Comparison of ENCODE assay signal across 10 cellular contexts in genomic region chr2:191631754-191632153, GRCh38. TPM values are rescaled to one million over a fixed set of nuclear protein-coding genes. Genes with fewer than 3 reads are reported as not detected.
DNase-seq lines count a peak whose midpoint lies in the region; TF ChIP-seq lines count a peak whose summit lies in the region.
"Had no signal": no experiment of that assay in that cellular context is flagged by ENCODE, and none has a peak within 500 bp of the region (broad histone marks: within the 10 kb centered on the region; RNA-seq: fewer than 3 reads in every experiment).

No MANE protein-coding gene starts in this region.

- no peak overlapping the region for H4K12ac ChIP-seq in trophoblast cell (ENCODE audit: low read depth, low read length)

- no peak overlapping the region for H4K91ac ChIP-seq in trophoblast cell (ENCODE audit: low read depth, low read length)

- peak; percentile 31 for DNase-seq in GM23248
- DNase-seq in NCI-H1105 (lab: John Stamatoyannopoulos, UW) = peak; percentile 22
- peak; percentile 93 for DNase-seq in choroid plexus epithelial cell (ENCODE audit: low read depth)
- peak in 1 of 2 donors; percentile 60 for DNase-seq in trophoblast cell
- DNase-seq in activated effector memory CD4-positive, alpha-beta T cell treated with Interleukin-2 at 50 U/mL for 16 hours = no peak
- DNase-seq in activated CD4-positive, alpha-beta T cell treated with anti-CD3 and anti-CD28 coated beads for 4 hours = no peak
- no peak for DNase-seq in DMS114 treated with DMSO at 0.1 percent for 48 hours (lab: John Stamatoyannopoulos, UW; ENCODE audit: unreplicated experiment)
- no peak for DNase-seq in stomach
- DNase-seq: activated CD4-positive, CD25-positive, alpha-beta regulatory T cell treated with anti-CD3 and anti-CD28 coated beads, Interleukin-2, amount 50 U/mL, for 72 hours had no signal

- peaks cover 36% of the 10 kb centered on the region for H3F3A ChIP-seq in GM23248 (ENCODE audit: insufficient read depth)

- WGBS in GM23248 (ENCODE audit: low coverage in 1 of 2, low lambda C conversion rate in 2 of 2, missing lambda C conversion rate in 2 of 2), 2 experiments = 86 to 94% methylated on average over 1 of the region's 1 CpG
- no CpG with 5 or more reads among the region's 1 CpG for WGBS in trophoblast cell (ENCODE audit: extremely low coverage, insufficient coverage, insufficient read length)
- 45 to 72% (median 56%) methylated on average over 1 of the region's 1 CpG for WGBS in stomach, 5 donors

- H3K14ac ChIP-seq in trophoblast cell (ENCODE audit: low read length) = no peak overlapping the region

- H2BK5ac ChIP-seq in trophoblast cell (ENCODE audit: low read depth, low read length, poor library complexity) = peak overlapping the region; percentile 46

- intact Hi-C loops in stomach (cut with DNase I; ENCODE audit: low total_unique reads) = no loop called here

- H3K4me3 ChIP-seq in GM23248 = no peak overlapping the region
- H3K4me3 ChIP-seq in choroid plexus epithelial cell (ENCODE audit: low read depth, low read length) = no peak overlapping the region
- no peak overlapping the region for H3K4me3 ChIP-seq in trophoblast cell (ENCODE audit: low read depth, low read length)
- H3K4me3 ChIP-seq in stomach = no peak overlapping the region

- no peak overlapping the region for H4K8ac ChIP-seq in trophoblast cell (ENCODE audit: low read depth, low read length)

- no peak overlapping the region for H3K18ac ChIP-seq in trophoblast cell (ENCODE audit: low read length)

- H2BK120ac ChIP-seq in trophoblast cell (ENCODE audit: insufficient read depth, low read length, poor library complexity) = no peak overlapping the region

- TF ChIP-seq CTCF in choroid plexus epithelial cell (conservative IDR thresholded peaks at IDR 0.05; ENCODE audit: low read depth, low read length) (no peak), stomach (IDR thresholded peaks at IDR 0.05) (no peak)

- in situ Hi-C loops in GM23248 (cut with MboI) = no loop called here

- no peaks in the 10 kb centered on the region for H3K9me2 ChIP-seq in GM23248 (ENCODE audit: insufficient read depth)

- H3K27ac ChIP-seq in GM23248 (no peak overlapping the region), trophoblast cell (ENCODE audit: low read depth, low read length) (no peak overlapping the region), stomach (no peak overlapping the region)
- H3K27ac ChIP-seq: KMS-11 had no signal

- peaks cover 7% of the 10 kb centered on the region for H3K79me1 ChIP-seq in trophoblast cell (ENCODE audit: low read length)

- H3K23ac ChIP-seq in trophoblast cell (ENCODE audit: low read length) = no peak overlapping the region

- H3K9me3 ChIP-seq in GM23248 (ENCODE audit: low read depth) (no peaks in the 10 kb centered on the region), trophoblast cell (ENCODE audit: insufficient read depth, low read depth, low read length) (no peaks in the 10 kb centered on the region), stomach (no peaks in the 10 kb centered on the region)

- H3K79me2 ChIP-seq in GM23248 (ENCODE audit: insufficient read depth) = no peaks in the 10 kb centered on the region
- H3K79me2 ChIP-seq in trophoblast cell (ENCODE audit: control insufficient read depth, insufficient read depth, low read length, poor library complexity) = no peaks in the 10 kb centered on the region

- H3K36me3 ChIP-seq in GM23248 (ENCODE audit: low read depth) (no peaks in the 10 kb centered on the region), trophoblast cell (ENCODE audit: control insufficient read depth in 1 of 2, insufficient read depth in 2 of 2, low read length in 2 of 2) (no peaks in the 10 kb centered on the region), stomach (no peaks in the 10 kb centered on the region)

- H3K9ac ChIP-seq in GM23248 = no peak overlapping the region
- no peak overlapping the region for H3K9ac ChIP-seq in trophoblast cell (ENCODE audit: low read length)
- H3K9ac ChIP-seq: KMS-11 had no signal

- no peak for TF ChIP-seq EP300 in stomach (IDR thresholded peaks at IDR 0.05)

- H3K27me3 ChIP-seq in GM23248 (replicated peaks; ENCODE audit: insufficient read depth) (no peaks in the 10 kb centered on the region), trophoblast cell (ENCODE audit: insufficient read depth, low read length) (no peaks in the 10 kb centered on the region), stomach (no peaks in the 10 kb centered on the region)

- no peak overlapping the region for H2AFZ ChIP-seq in GM23248
- no peak overlapping the region for H2AFZ ChIP-seq in trophoblast cell (ENCODE audit: insufficient read depth, low read length, poor library complexity)

- H3K4me1 ChIP-seq in GM23248 (ENCODE audit: insufficient read depth) = peaks cover 44% of the 10 kb centered on the region
- peaks cover 0 to 4% of the 10 kb centered on the region in 2 experiments for H3K4me1 ChIP-seq in trophoblast cell (ENCODE audit: control insufficient read depth in 1 of 2, insufficient read depth in 2 of 2, low read length in 2 of 2)
- peaks cover 0 to 2% (median 0%) of the 10 kb centered on the region in 4 donors for H3K4me1 ChIP-seq in stomach

- no peak overlapping the region for H2AK5ac ChIP-seq in trophoblast cell (ENCODE audit: low read length)

- H3K4me2 ChIP-seq in GM23248 (ENCODE audit: unreplicated experiment) (no peak overlapping the region), trophoblast cell (ENCODE audit: low read length) (no peak overlapping the region)
- H3K4me2 ChIP-seq: KMS-11 had no signal

- H3K4ac ChIP-seq in trophoblast cell (ENCODE audit: low read depth, low read length) = no peak overlapping the region

- no peaks in the 10 kb centered on the region for H4K20me1 ChIP-seq in GM23248 (ENCODE audit: insufficient read depth)

- H2BK12ac ChIP-seq in trophoblast cell (ENCODE audit: low read length) = no peak overlapping the region

- no peak for TF ChIP-seq POLR2A in stomach (IDR thresholded peaks at IDR 0.05)

RNA-seq across cellular contexts. Expression of gene NABP1, which starts 46.2 kb away (rescaled TPM):
- 121 and 124 TPM in 2 replicates for total RNA-seq in GM23248 (2014; rRNA removed; shearing (Covaris generic))
- polyA plus RNA-seq in GM23248 (2016; fragmentation: Nextera tagmentation; extraction: Ambion mirVana) = 120 and 148 TPM in 2 replicates
- polyA plus RNA-seq in trophoblast cell (2013) = 101 and 113 TPM in 2 replicates
- total RNA-seq in stomach = 10 to 100 TPM in 3 of 5 donors, 1 to 10 TPM in 2; 1.4 to 30.1 (median 12.5) TPM
- 1 to 10 TPM; 4.1 to 9.7 (median 4.5) TPM for polyA plus RNA-seq in stomach

Comparison
In these comparisons a context has a peak if more than half of its experiments do, and no peak if none do; other contexts are left out.
1. DNase-seq: peak in GM23248 (single experiment), NCI-H1105 (single experiment) and choroid plexus epithelial cell (single experiment); none in activated effector memory CD4-positive, alpha-beta T cell treated with Interleukin-2 at 50 U/mL for 16 hours (single experiment), activated CD4-positive, alpha-beta T cell treated with anti-CD3 and anti-CD28 coated beads for 4 hours (0 of 2), DMS114 treated with DMSO at 0.1 percent for 48 hours (single experiment) and stomach (single experiment).